In genomic region chr3:16400143-16400935, GRCh38 we compare ENCODE assay signal across 9 cellular contexts.
DNase-seq lines count a peak whose midpoint lies in the region; ATAC-seq and TF ChIP-seq lines count a peak whose summit lies in the region.
"Had no signal": no experiment of that assay in that cellular context is flagged by ENCODE, and none has a peak within 500 bp of the region (broad histone marks: within the 10 kb centered on the region; RNA-seq: fewer than 3 reads in every experiment).

No MANE protein-coding gene starts in this region.

- H3K4me1 Mint-ChIP-seq in activated CD8-positive, alpha-beta T cell treated with anti-CD3 and anti-CD28 coated beads, Interleukin-2, amount 10 ng/mL, durations not matched to agents 7 days and 5 days (ENCODE audit: low read depth): peaks cover 15% of the 10 kb centered on the region
- H3K4me1 Mint-ChIP-seq in stimulated activated naive B cell treated with anti-CD40 and anti-IgM and Interleukin-4, amounts not matched to agents 10 μg/mL and 1 μg/mL and 100 μg/mL, for 72 hours: peaks cover 49 to 67% of the 10 kb centered on the region in 2 donors

- POLR2A ChIA-PET in activated CD8-positive, alpha-beta T cell treated with anti-CD3 and anti-CD28 coated beads, Interleukin-2, amount 10 ng/mL, durations not matched to agents 7 days and 5 days (lab: Charles Lee): no interaction called here

- peak overlapping the region; percentile 29 to 48 for H3K27ac ChIP-seq in right atrium auricular region

- DNase-seq in activated CD8-positive, alpha-beta T cell treated with anti-CD3 and anti-CD28 coated beads, Interleukin-2, amount 10 ng/mL, durations not matched to agents 7 days and 5 days: no peak
- DNase-seq in right atrium auricular region (ENCODE audit: low spot score): no peak
- DNase-seq in stimulated activated naive B cell treated with anti-CD40 and anti-IgM and Interleukin-4, amounts not matched to agents 10 μg/mL and 1 μg/mL and 100 μg/mL, for 72 hours: no peak
- no peak for DNase-seq in NCI-H1092 (lab: John Stamatoyannopoulos, UW)
- no peak for DNase-seq in NOMO-1 treated with dmso at 0.1 percent for 144 hours (lab: John Stamatoyannopoulos, UW; ENCODE audit: unreplicated experiment)
- DNase-seq in BE2C: no peak
- DNase-seq: DMS153 had no signal

- no peaks in the 10 kb centered on the region for H3K36me3 ChIP-seq in right atrium auricular region
- no peaks in the 10 kb centered on the region for H3K36me3 ChIP-seq in BE2C

- H3K27me3 Mint-ChIP-seq in activated CD8-positive, alpha-beta T cell treated with anti-CD3 and anti-CD28 coated beads, Interleukin-2, amount 10 ng/mL, durations not matched to agents 7 days and 5 days (ENCODE audit: low read depth): no peaks in the 10 kb centered on the region
- H3K27me3 Mint-ChIP-seq in stimulated activated naive B cell treated with anti-CD40 and anti-IgM and Interleukin-4, amounts not matched to agents 10 μg/mL and 1 μg/mL and 100 μg/mL, for 72 hours: no peaks in the 10 kb centered on the region

- peaks cover 56% of the 10 kb centered on the region for H3K36me3 Mint-ChIP-seq in activated CD8-positive, alpha-beta T cell treated with anti-CD3 and anti-CD28 coated beads, Interleukin-2, amount 10 ng/mL, durations not matched to agents 7 days and 5 days (ENCODE audit: low read depth)
- peaks cover 74 to 81% of the 10 kb centered on the region in 2 donors for H3K36me3 Mint-ChIP-seq in stimulated activated naive B cell treated with anti-CD40 and anti-IgM and Interleukin-4, amounts not matched to agents 10 μg/mL and 1 μg/mL and 100 μg/mL, for 72 hours

- H3K4me1 ChIP-seq in right atrium auricular region: peaks cover 0 to 45% of the 10 kb centered on the region in 2 donors
- H3K4me1 ChIP-seq in BE2C: no peaks in the 10 kb centered on the region

- H3K4me3 ChIP-seq in right atrium auricular region (no peak overlapping the region), BE2C (ENCODE audit: low read depth, low read length) (no peak overlapping the region)

- no peaks in the 10 kb centered on the region for H3K9me3 Mint-ChIP-seq in activated CD8-positive, alpha-beta T cell treated with anti-CD3 and anti-CD28 coated beads, Interleukin-2, amount 10 ng/mL, durations not matched to agents 7 days and 5 days (ENCODE audit: insufficient read depth)
- H3K9me3 Mint-ChIP-seq in stimulated activated naive B cell treated with anti-CD40 and anti-IgM and Interleukin-4, amounts not matched to agents 10 μg/mL and 1 μg/mL and 100 μg/mL, for 72 hours: peaks cover 0 to 7% of the 10 kb centered on the region in 2 donors

- CTCF ChIA-PET in activated CD8-positive, alpha-beta T cell treated with anti-CD3 and anti-CD28 coated beads, Interleukin-2, amount 10 ng/mL, durations not matched to agents 7 days and 5 days (lab: Charles Lee): no interaction called here

- H3K27me3 ChIP-seq in right atrium auricular region (no peaks in the 10 kb centered on the region), BE2C (no peaks in the 10 kb centered on the region)

- H3K9me3 ChIP-seq in right atrium auricular region (no peaks in the 10 kb centered on the region), BE2C (no peaks in the 10 kb centered on the region)

- TF ChIP-seq CTCF in right atrium auricular region (IDR thresholded peaks at IDR 0.05) (no peak), BE2C (IDR thresholded peaks at IDR 0.05; ENCODE audit: low read depth, low read length) (no peak)

- no peak overlapping the region for H3K4me3 Mint-ChIP-seq in activated CD8-positive, alpha-beta T cell treated with anti-CD3 and anti-CD28 coated beads, Interleukin-2, amount 10 ng/mL, durations not matched to agents 7 days and 5 days
- peak overlapping the region; percentile 37 to 44 for H3K4me3 Mint-ChIP-seq in stimulated activated naive B cell treated with anti-CD40 and anti-IgM and Interleukin-4, amounts not matched to agents 10 μg/mL and 1 μg/mL and 100 μg/mL, for 72 hours

- ATAC-seq in GM18870 (IDR thresholded peaks at IDR 0.05; ENCODE audit: unreplicated experiment) (peak; percentile 8), GM19324 (IDR thresholded peaks at IDR 0.05; ENCODE audit: low FRiP score, unreplicated experiment) (no peak)
- ATAC-seq in activated CD8-positive, alpha-beta T cell treated with anti-CD3 and anti-CD28 coated beads, Interleukin-2, amount 10 ng/mL, durations not matched to agents 7 days and 5 days: no peak
- ATAC-seq in stimulated activated naive B cell treated with anti-CD40 and anti-IgM and Interleukin-4, amounts not matched to agents 10 μg/mL and 1 μg/mL and 100 μg/mL, for 72 hours (replicated peaks): peak in 1 of 2 donors; percentile 28

- peak overlapping the region; percentile 47 for H3K27ac Mint-ChIP-seq in activated CD8-positive, alpha-beta T cell treated with anti-CD3 and anti-CD28 coated beads, Interleukin-2, amount 10 ng/mL, durations not matched to agents 7 days and 5 days
- peak overlapping the region; percentile 79 for H3K27ac Mint-ChIP-seq in stimulated activated naive B cell treated with anti-CD40 and anti-IgM and Interleukin-4, amounts not matched to agents 10 μg/mL and 1 μg/mL and 100 μg/mL, for 72 hours
